16 cellular contexts compared by ENCODE assay signal in the genomic region with DNA sequence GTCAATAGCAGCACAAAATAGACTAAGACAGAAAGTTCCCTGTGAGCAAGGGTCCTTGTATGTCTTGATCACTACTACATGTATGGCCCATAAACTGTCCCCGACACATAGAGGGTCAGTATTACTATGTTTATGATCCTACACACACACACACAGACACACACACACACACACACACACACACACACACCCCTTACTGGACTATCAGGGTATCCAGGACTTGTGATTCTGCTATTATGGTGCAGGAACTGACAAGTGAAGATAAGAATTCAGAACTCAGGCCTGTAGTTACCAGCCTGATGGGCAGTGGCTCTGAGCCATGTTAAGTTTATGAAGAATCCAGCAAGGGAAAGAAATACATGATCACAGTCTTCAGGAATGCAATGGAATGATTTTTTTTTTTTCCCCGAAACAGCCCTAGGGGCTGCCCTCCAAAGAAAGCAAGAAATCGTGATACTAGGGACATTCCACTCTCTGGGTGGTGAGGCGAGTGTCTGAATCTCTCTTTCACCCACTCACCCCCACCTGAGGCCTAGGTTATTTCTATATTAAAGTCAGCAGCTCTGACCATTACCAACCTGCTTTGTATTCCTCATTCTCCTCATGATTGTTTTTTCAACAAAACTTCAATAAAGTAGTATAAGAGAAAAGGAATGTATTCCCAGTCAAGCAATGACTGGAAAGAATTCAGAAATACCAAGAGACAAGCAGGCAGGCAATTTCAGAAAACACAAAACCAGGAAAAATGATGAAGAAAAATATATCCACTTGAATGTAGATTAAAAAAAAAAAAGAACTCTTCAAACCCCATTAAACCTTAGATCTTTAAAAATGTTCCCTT.
DNase-seq lines count a peak whose midpoint lies in the region; ATAC-seq, FAIRE-seq and TF ChIP-seq lines count a peak whose summit lies in the region.
"Had no signal": no experiment of that assay in that cellular context is flagged by ENCODE, and none has a peak within 500 bp of the region (broad histone marks: within the 10 kb centered on the region; RNA-seq: fewer than 3 reads in every experiment).

No MANE protein-coding gene starts in this region.

- POLR2A ChIA-PET in A549 (lab: Yijun Ruan, JAX) = no interaction called here
- POLR2A ChIA-PET in CD8-positive, alpha-beta T cell (lab: Charles Lee) = no interaction called here

- in situ Hi-C loops in mammary epithelial cell (cut with MboI; ENCODE audit: low sequenced_read_pairs in 2 of 2) = no loop called here

- no peak for TF ChIP-seq EP300 in A549 (IDR thresholded peaks at IDR 0.05)

- peak overlapping the region; percentile 7; the same call in 2 of the 3 replicates for H3K4me2 ChIP-seq in A549
- peak overlapping the region; percentile 3 for H3K4me2 ChIP-seq in mammary epithelial cell (ENCODE audit: insufficient read depth, low read depth, low read length)

- H3K36me3 ChIP-seq in mammary epithelial cell (ENCODE audit: insufficient read depth, low read length) = no peaks in the 10 kb centered on the region
- H3K36me3 ChIP-seq in kidney epithelial cell (ENCODE audit: control insufficient read depth, insufficient read depth, low read length) = no peaks in the 10 kb centered on the region
- no peaks in the 10 kb centered on the region for H3K36me3 ChIP-seq in CD8-positive, alpha-beta T cell (ENCODE audit: insufficient read depth, low read length)
- H3K36me3 ChIP-seq: BE2C, colonic mucosa, suprapubic skin had no signal

- BruUV-seq in mammary epithelial cell (replicated peaks; lab: Mats Ljungman, UMichigan) = no TSS peak

- H3K4me1 ChIP-seq in A549 (peaks cover 18% of the 10 kb centered on the region; the same call in 2 of the 3 replicates), mammary epithelial cell (ENCODE audit: insufficient read depth, low read length) (peaks cover 8% of the 10 kb centered on the region)
- H3K4me1 ChIP-seq in CD8-positive, alpha-beta T cell (ENCODE audit: insufficient read depth, low read length) = no peaks in the 10 kb centered on the region
- H3K4me1 ChIP-seq: BE2C, colonic mucosa, suprapubic skin had no signal

- H3K27me3 Mint-ChIP-seq in CD8-positive, alpha-beta T cell (ENCODE audit: low read depth) = peaks cover 4% of the 10 kb centered on the region

- no peaks in the 10 kb centered on the region for H3K9me3 Mint-ChIP-seq in CD8-positive, alpha-beta T cell
- H3K9me3 Mint-ChIP-seq: nephron had no signal

- H3K79me2 ChIP-seq in mammary epithelial cell (ENCODE audit: insufficient read depth, low read length) = no peaks in the 10 kb centered on the region

- 32% methylated on average over 4 of the region's 4 CpGs for WGBS in A549 (ENCODE audit: missing lambda C conversion rate)
- WGBS in mammary epithelial cell (ENCODE audit: low coverage, missing lambda C conversion rate) = 25% methylated on average over 4 of the region's 4 CpGs

- no peaks in the 10 kb centered on the region for H4K20me1 ChIP-seq in mammary epithelial cell (ENCODE audit: insufficient read depth, low read length)

- CTCF ChIA-PET in A549 (lab: Yijun Ruan, JAX) (no interaction called here), mammary epithelial cell (lab: Charles Lee; ENCODE audit: low non-redundant PET) (no interaction called here)
- CTCF ChIA-PET in CD8-positive, alpha-beta T cell (lab: Charles Lee) = no interaction called here

- H3K27me3 ChIP-seq in mammary epithelial cell (ENCODE audit: insufficient read depth, low read length) (no peaks in the 10 kb centered on the region), kidney epithelial cell (ENCODE audit: control insufficient read depth, insufficient read depth, low read length) (no peaks in the 10 kb centered on the region)
- H3K27me3 ChIP-seq in CD8-positive, alpha-beta T cell (ENCODE audit: insufficient read depth, low read length) = no peaks in the 10 kb centered on the region
- H3K27me3 ChIP-seq: BE2C, colonic mucosa, suprapubic skin had no signal

- H3K36me3 Mint-ChIP-seq in CD8-positive, alpha-beta T cell = no peaks in the 10 kb centered on the region

- FAIRE-seq in A549 (lab: Jason Lieb, UNC) = no peak
- FAIRE-seq: HepG2 had no signal

- H3K27ac Mint-ChIP-seq in CD8-positive, alpha-beta T cell = no peak overlapping the region

- no peaks in the 10 kb centered on the region for H3K4me1 Mint-ChIP-seq in CD8-positive, alpha-beta T cell (ENCODE audit: low read depth)
- H3K4me1 Mint-ChIP-seq: nephron had no signal

- H2AFZ ChIP-seq in mammary epithelial cell (ENCODE audit: low read depth, low read length) = peak overlapping the region; percentile 54

- H3K4me3 Mint-ChIP-seq in CD8-positive, alpha-beta T cell = no peak overlapping the region
- H3K4me3 Mint-ChIP-seq: nephron had no signal

- H3K9me3 ChIP-seq in A549 (no peaks in the 10 kb centered on the region), mammary epithelial cell (replicated peaks; ENCODE audit: insufficient read depth, low read length) (no peaks in the 10 kb centered on the region)
- no peaks in the 10 kb centered on the region for H3K9me3 ChIP-seq in CD8-positive, alpha-beta T cell (ENCODE audit: low read length)
- H3K9me3 ChIP-seq: BE2C, colonic mucosa, suprapubic skin had no signal

- no peak overlapping the region for H3K9ac ChIP-seq in mammary epithelial cell (ENCODE audit: insufficient read depth, low read length)

- TF ChIP-seq POLR2A in A549 (IDR thresholded peaks at IDR 0.05; ENCODE audit: low read length) = no peak

- DNase-seq in A549 (ENCODE audit: low read depth in 1 of 2, low spot score in 1 of 2) = peak in 1 of 2 experiments; percentile 26
- DNase-seq in HS-5 (ENCODE audit: low read depth) = peak; percentile 52
- DNase-seq in mammary epithelial cell = peak; percentile 73
- peak; percentile 70 for DNase-seq in kidney epithelial cell (ENCODE audit: low read depth)
- DNase-seq in activated CD4-positive, alpha-beta T cell treated with anti-CD3 and anti-CD28 coated beads for 1 hour = no peak
- DNase-seq in AML-193 (lab: John Stamatoyannopoulos, UW) = no peak
- DNase-seq in NCI-H1694 treated with DMSO at 0.1 percent for 48 hours (lab: John Stamatoyannopoulos, UW) = no peak
- DNase-seq in CD8-positive, alpha-beta T cell = no peak
- DNase-seq: activated T-cell treated with anti-CD3 and anti-CD28 coated beads, Interleukin-2, amount 50 U/mL, for 48 hours; BE2C; colonic mucosa; NCI-H2029 treated with DMSO at 0.1 percent for 48 hours; stimulated activated CD4-positive, alpha-beta T cell treated with anti-CD3 and anti-CD28 coated beads, Interleukin-4, amount 100 ng/mL, for 24 hours had no signal

- peak; percentile 47 to 74; a peak in 5 of 6 replicates for ATAC-seq in A549
- no peak for ATAC-seq in CD8-positive, alpha-beta T cell
- ATAC-seq: HepG2 had no signal

- TF ChIP-seq CTCF in A549 (IDR thresholded peaks at IDR 0.05) (no peak), mammary epithelial cell (conservative IDR thresholded peaks at IDR 0.05 in 1 of 2, IDR thresholded peaks at IDR 0.05 in 1 of 2; ENCODE audit: extremely low read depth in 1 of 2, insufficient read depth in 1 of 2, low read depth in 1 of 2, low read length in 2 of 2) (no peak), kidney epithelial cell (IDR thresholded peaks at IDR 0.05; ENCODE audit: insufficient read depth, low read length, poor library complexity, severe bottlenecking) (no peak)
- TF ChIP-seq CTCF in CD8-positive, alpha-beta T cell (IDR thresholded peaks at IDR 0.05) = no peak

- dilution Hi-C loops in mammary epithelial cell (cut with HindIII; ENCODE audit: low sequenced_read_pairs) = no loop called here

- TF ChIP-seq RAD21 in A549 (conservative IDR thresholded peaks at IDR 0.05 in 1 of 2, IDR thresholded peaks at IDR 0.05 in 1 of 2) = no peak

- H3K4me3 ChIP-seq in A549 (no peak overlapping the region), mammary epithelial cell (replicated peaks in 1 of 3; ENCODE audit: insufficient read depth in 1 of 3, low read depth in 2 of 3, low read length in 3 of 3) (no peak overlapping the region), kidney epithelial cell (ENCODE audit: low read depth, low read length) (no peak overlapping the region)
- H3K4me3 ChIP-seq in CD8-positive, alpha-beta T cell (ENCODE audit: low read depth, low read length) = no peak overlapping the region
- H3K4me3 ChIP-seq: colonic mucosa, suprapubic skin had no signal

- intact Hi-C loops in mammary epithelial cell (cut with micrococcal nuclease) = no loop called here
- intact Hi-C loops in CD8-positive, alpha-beta T cell (cut with DNase I, micrococcal nuclease) = no loop called here

- no peak overlapping the region for H3K27ac ChIP-seq in A549
- peak overlapping the region; percentile 29 for H3K27ac ChIP-seq in mammary epithelial cell (ENCODE audit: insufficient read depth, low read depth, low read length)
- no peak overlapping the region for H3K27ac ChIP-seq in CD8-positive, alpha-beta T cell (ENCODE audit: low read depth, low read length)
- H3K27ac ChIP-seq: colonic mucosa, suprapubic skin had no signal

TF ChIP-seq in A549, 52 proteins besides CTCF, POLR2A, EP300 and RAD21:
- no peak for TF ChIP-seq TFCP2L1 (CRISPR knock-in tag; IDR thresholded peaks at IDR 0.05)
- TF ChIP-seq HDAC2 (IDR thresholded peaks at IDR 0.05) = no peak

Comparison
In these comparisons a context has a peak if more than half of its experiments do, and no peak if none do; other contexts are left out.
1. DNase-seq: peak in HS-5 (single experiment), mammary epithelial cell (single experiment) and kidney epithelial cell (single experiment); none in activated CD4-positive, alpha-beta T cell treated with anti-CD3 and anti-CD28 coated beads for 1 hour (single experiment), AML-193 (0 of 2), NCI-H1694 treated with DMSO at 0.1 percent for 48 hours (single experiment) and CD8-positive, alpha-beta T cell (0 of 7).